14 cellular contexts compared by ENCODE assay signal in genomic region chr14:65159281-65160062, GRCh38. TPM values are rescaled to one million over a fixed set of nuclear protein-coding genes. Genes with fewer than 3 reads are reported as not detected.
DNase-seq lines count a peak whose midpoint lies in the region; ATAC-seq and TF ChIP-seq lines count a peak whose summit lies in the region.
"Had no signal": no experiment of that assay in that cellular context is flagged by ENCODE, and none has a peak within 500 bp of the region (broad histone marks: within the 10 kb centered on the region; RNA-seq: fewer than 3 reads in every experiment).

No MANE protein-coding gene starts in this region.

- H3K27ac ChIP-seq in SK-N-SH (ENCODE audit: low read depth in 2 of 2, low read length in 1 of 2), result peak overlapping the region in 1 of 2 experiments; percentile 11; a peak in 1 of 4 replicates
- H3K27ac ChIP-seq in CD8-positive, alpha-beta T cell (ENCODE audit: low read depth, low read length), result no peak overlapping the region
- H3K27ac ChIP-seq: 22Rv1, KMS-11, skin epidermis had no signal

- H3K27ac Mint-ChIP-seq in stimulated activated memory B cell treated with anti-CD40 and anti-IgM and Interleukin-4, amounts not matched to agents 10 μg/mL and 1 μg/mL and 100 μg/mL, for 72 hours, result peak overlapping the region; percentile 69
- H3K27ac Mint-ChIP-seq in CD8-positive, alpha-beta T cell, result no peak overlapping the region

- H3K4me1 Mint-ChIP-seq in stimulated activated memory B cell treated with anti-CD40 and anti-IgM and Interleukin-4, amounts not matched to agents 10 μg/mL and 1 μg/mL and 100 μg/mL, for 72 hours, result peaks cover 59% of the 10 kb centered on the region
- H3K4me1 Mint-ChIP-seq in CD8-positive, alpha-beta T cell (ENCODE audit: low read depth), result no peaks in the 10 kb centered on the region

- DNase-seq in SK-N-SH, result no peak
- no peak for DNase-seq in CD8-positive, alpha-beta T cell
- no peak for DNase-seq in stimulated activated CD4-positive, alpha-beta T cell treated with anti-CD3 and anti-CD28 coated beads, Interleukin-15, amount 100 ng/mL, for 24 hours
- DNase-seq in stimulated activated CD4-positive, alpha-beta T cell treated with anti-CD3 and anti-CD28 coated beads, Interleukin-4, amount 100 ng/mL, for 4 hours, result no peak
- DNase-seq: activated CD4-positive, alpha-beta T cell treated with anti-CD3 and anti-CD28 coated beads for 4 hours; anterior cingulate cortex; PC-3 had no signal

- H3F3A ChIP-seq in SK-N-SH (replicated peaks; ENCODE audit: insufficient read depth), result no peaks in the 10 kb centered on the region

- H3K36me3 ChIP-seq in SK-N-SH (replicated peaks in 1 of 2; ENCODE audit: control insufficient read depth in 1 of 2, insufficient read depth in 2 of 2, low read length in 1 of 2), result no peaks in the 10 kb centered on the region
- no peaks in the 10 kb centered on the region for H3K36me3 ChIP-seq in CD8-positive, alpha-beta T cell (ENCODE audit: insufficient read depth, low read length)

- intact Hi-C loops in CD8-positive, alpha-beta T cell (cut with DNase I, micrococcal nuclease), result loop anchor here in 1 of 2 experiments (5.0 to 10.0 kb wide), 3 partner anchors 253 to 1245 kb away; partner anchors contain the start of gene FUT8

- no peak overlapping the region for H3K9ac ChIP-seq in SK-N-SH
- H3K9ac ChIP-seq: KMS-11 had no signal

- H3K9me2 ChIP-seq in SK-N-SH, result no peaks in the 10 kb centered on the region

- WGBS in SK-N-SH (ENCODE audit: low lambda C conversion rate), result 52% methylated on average over 4 of the region's 4 CpGs

- H3K4me3 Mint-ChIP-seq in stimulated activated memory B cell treated with anti-CD40 and anti-IgM and Interleukin-4, amounts not matched to agents 10 μg/mL and 1 μg/mL and 100 μg/mL, for 72 hours, result no peak overlapping the region
- H3K4me3 Mint-ChIP-seq in CD8-positive, alpha-beta T cell, result no peak overlapping the region

- CTCF ChIA-PET in SK-N-SH (lab: Yijun Ruan, JAX), result interaction anchor here (1.7 to 1.9 kb wide), 2 partner anchors 9 to 799 kb away, joined by 5 read pairs; no protein-coding TSS in a partner anchor
- CTCF ChIA-PET in CD8-positive, alpha-beta T cell (lab: Charles Lee), result interaction anchor here (0.7 to 1.4 kb wide), 2 partner anchors 10 to 911 kb away, joined by 3 to 6 read pairs; no protein-coding TSS in a partner anchor

- H3K4me2 ChIP-seq in SK-N-SH, result no peak overlapping the region
- H3K4me2 ChIP-seq: KMS-11 had no signal

- no peak for TF ChIP-seq EP300 in SK-N-SH (IDR thresholded peaks at IDR 0.05; ENCODE audit: borderline replicate concordance in 1 of 2, low read depth in 1 of 2, low read length in 1 of 2)

- H3K4me1 ChIP-seq in SK-N-SH (ENCODE audit: control insufficient read depth in 1 of 2, insufficient read depth in 2 of 2, low read depth in 1 of 2, low read length in 1 of 2), result no peaks in the 10 kb centered on the region
- no peaks in the 10 kb centered on the region for H3K4me1 ChIP-seq in CD8-positive, alpha-beta T cell (ENCODE audit: insufficient read depth, low read length)

- no peaks in the 10 kb centered on the region for H3K9me3 ChIP-seq in SK-N-SH
- no peaks in the 10 kb centered on the region for H3K9me3 ChIP-seq in CD8-positive, alpha-beta T cell (ENCODE audit: low read length)

- no peak overlapping the region; the same call in 1 of the 2 replicates for H2AFZ ChIP-seq in SK-N-SH (ENCODE audit: low read depth)

- no peaks in the 10 kb centered on the region for H3K27me3 Mint-ChIP-seq in stimulated activated memory B cell treated with anti-CD40 and anti-IgM and Interleukin-4, amounts not matched to agents 10 μg/mL and 1 μg/mL and 100 μg/mL, for 72 hours
- no peaks in the 10 kb centered on the region for H3K27me3 Mint-ChIP-seq in CD8-positive, alpha-beta T cell (ENCODE audit: low read depth)

- H3K79me2 ChIP-seq in SK-N-SH (ENCODE audit: insufficient read depth), result no peaks in the 10 kb centered on the region

- POLR2A ChIA-PET in SK-N-SH (lab: Yijun Ruan, JAX), result no interaction called here
- POLR2A ChIA-PET in CD8-positive, alpha-beta T cell (lab: Charles Lee), result no interaction called here

- ATAC-seq in SK-N-SH treated with all-trans-retinoic acid at 6 μM for 48 hours, result no peak
- ATAC-seq in GM21825 (IDR thresholded peaks at IDR 0.05; ENCODE audit: unreplicated experiment), result peak; percentile 70
- ATAC-seq in HG03457 (IDR thresholded peaks at IDR 0.05; ENCODE audit: unreplicated experiment), result peak; percentile 56
- peak; percentile 83 for ATAC-seq in stimulated activated memory B cell treated with anti-CD40 and anti-IgM and Interleukin-4, amounts not matched to agents 10 μg/mL and 1 μg/mL and 100 μg/mL, for 72 hours
- no peak for ATAC-seq in CD8-positive, alpha-beta T cell
- ATAC-seq: PC-3 had no signal

- H3K36me3 Mint-ChIP-seq in stimulated activated memory B cell treated with anti-CD40 and anti-IgM and Interleukin-4, amounts not matched to agents 10 μg/mL and 1 μg/mL and 100 μg/mL, for 72 hours, result no peaks in the 10 kb centered on the region
- H3K36me3 Mint-ChIP-seq in CD8-positive, alpha-beta T cell, result no peaks in the 10 kb centered on the region

- no peak for TF ChIP-seq RAD21 in SK-N-SH (IDR thresholded peaks at IDR 0.05; ENCODE audit: low read length)

- no peak overlapping the region for H3K4me3 ChIP-seq in SK-N-SH (ENCODE audit: low read depth in 2 of 2, low read length in 1 of 2)
- no peak overlapping the region for H3K4me3 ChIP-seq in CD8-positive, alpha-beta T cell (ENCODE audit: low read depth, low read length)
- H3K4me3 ChIP-seq: skin epidermis had no signal

- no peak for TF ChIP-seq CTCF in SK-N-SH (IDR thresholded peaks at IDR 0.05)
- TF ChIP-seq CTCF in CD8-positive, alpha-beta T cell (IDR thresholded peaks at IDR 0.05), result no peak

- no peaks in the 10 kb centered on the region for H4K20me1 ChIP-seq in SK-N-SH (ENCODE audit: insufficient read depth)

- H3K27me3 ChIP-seq in SK-N-SH (ENCODE audit: insufficient read depth), result no peaks in the 10 kb centered on the region
- no peaks in the 10 kb centered on the region for H3K27me3 ChIP-seq in CD8-positive, alpha-beta T cell (ENCODE audit: insufficient read depth, low read length)

- no peaks in the 10 kb centered on the region for H3K9me3 Mint-ChIP-seq in stimulated activated memory B cell treated with anti-CD40 and anti-IgM and Interleukin-4, amounts not matched to agents 10 μg/mL and 1 μg/mL and 100 μg/mL, for 72 hours
- H3K9me3 Mint-ChIP-seq in CD8-positive, alpha-beta T cell, result no peaks in the 10 kb centered on the region

TF ChIP-seq in SK-N-SH, 30 proteins besides CTCF, POLR2A, EP300 and RAD21 (continues in another document):
- TF ChIP-seq MEF2A (IDR thresholded peaks at IDR 0.05; ENCODE audit: borderline replicate concordance, low read depth) (no peak), PBX3 (IDR thresholded peaks at IDR 0.05) (peak; percentile 70)

TF ChIP-seq in SK-N-SH treated with all-trans-retinoic acid at 6 μM for 48 hours, 23 proteins besides CTCF, POLR2A, EP300 and RAD21:
- TF ChIP-seq ZC3H10 (CRISPR knock-in tag; IDR thresholded peaks at IDR 0.05), result no peak
- no peak for TF ChIP-seq PPARA (CRISPR knock-in tag; IDR thresholded peaks at IDR 0.05; ENCODE audit: borderline replicate concordance)
- TF ChIP-seq ESRRG (CRISPR knock-in tag; IDR thresholded peaks at IDR 0.05), result no peak
- TF ChIP-seq SNAI2 (CRISPR knock-in tag; IDR thresholded peaks at IDR 0.05), result no peak
- no peak for TF ChIP-seq OSR1 (CRISPR knock-in tag; IDR thresholded peaks at IDR 0.05)
- TF ChIP-seq ARNTL (CRISPR knock-in tag; IDR thresholded peaks at IDR 0.05; ENCODE audit: borderline replicate concordance, low read depth), result no peak
- TF ChIP-seq CSDC2 (CRISPR knock-in tag; IDR thresholded peaks at IDR 0.05), result no peak
- no peak for TF ChIP-seq ISL1 (CRISPR knock-in tag; IDR thresholded peaks at IDR 0.05)
- no peak for TF ChIP-seq BACH2 (CRISPR knock-in tag; IDR thresholded peaks at IDR 0.05; ENCODE audit: borderline replicate concordance)
- TF ChIP-seq ZFP3 (CRISPR knock-in tag; IDR thresholded peaks at IDR 0.05), result no peak
- no peak for TF ChIP-seq CREB5 (CRISPR knock-in tag; IDR thresholded peaks at IDR 0.05; ENCODE audit: low read depth)
- TF ChIP-seq POU6F1 (CRISPR knock-in tag; IDR thresholded peaks at IDR 0.05; ENCODE audit: borderline replicate concordance, low read depth), result no peak
- no peak for TF ChIP-seq RARB (CRISPR knock-in tag; IDR thresholded peaks at IDR 0.05)
- TF ChIP-seq ZFP30 (CRISPR knock-in tag; IDR thresholded peaks at IDR 0.05), result no peak
- TF ChIP-seq TCF4 (CRISPR knock-in tag; IDR thresholded peaks at IDR 0.05; ENCODE audit: borderline replicate concordance), result no peak
- TF ChIP-seq ZNF565 (CRISPR knock-in tag; conservative IDR thresholded peaks at IDR 0.05; ENCODE audit: low read depth), result no peak

RNA-seq across cellular contexts. Expression of gene MAX, which starts 57.2 kb away (rescaled TPM):
- 96.2 and 103 TPM in 2 replicates for polyA plus RNA-seq in SK-N-SH (2012; rRNA removed)
- polyA plus RNA-seq in SK-N-SH (2012; cell fraction: cytosol; rRNA removed), result 80.6 and 81.0 TPM in 2 replicates
- 54.8 and 68.4 TPM in 2 replicates for polyA plus RNA-seq in SK-N-SH (2012; cell fraction: nucleus; rRNA removed)
- total RNA-seq in CD8-positive, alpha-beta T cell, result 100 to 1,000 TPM; 143 to 153 TPM

Comparison
In these comparisons a context has a peak if more than half of its experiments do, and no peak if none do; other contexts are left out.
1. ATAC-seq: peak in GM21825 (single experiment), HG03457 (single experiment) and stimulated activated memory B cell treated with anti-CD40 and anti-IgM and Interleukin-4, amounts not matched to agents 10 μg/mL and 1 μg/mL and 100 μg/mL, for 72 hours (single experiment); none in SK-N-SH treated with all-trans-retinoic acid at 6 μM for 48 hours (single experiment) and CD8-positive, alpha-beta T cell (single experiment).